ENCODE assay signal across 9 cellular contexts in genomic region chr2:179274749-179275148, GRCh38. TPM values are rescaled to one million over a fixed set of nuclear protein-coding genes. Genes with fewer than 3 reads are reported as not detected.
DNase-seq lines count a peak whose midpoint lies in the region; ATAC-seq, FAIRE-seq and TF ChIP-seq lines count a peak whose summit lies in the region.
"Had no signal": no experiment of that assay in that cellular context is flagged by ENCODE, and none has a peak within 500 bp of the region (broad histone marks: within the 10 kb centered on the region; RNA-seq: fewer than 3 reads in every experiment).

No MANE protein-coding gene starts in this region.

- no peak overlapping the region for H2BK15ac ChIP-seq in H1 (ENCODE audit: low read length)

- no peak overlapping the region for H3K4me3 ChIP-seq in H1 (ENCODE audit: extremely low read depth in 1 of 4, insufficient read depth in 2 of 4, low read depth in 3 of 4, low read length in 4 of 4)
- no peak overlapping the region for H3K4me3 ChIP-seq in HAP-1
- H3K4me3 ChIP-seq in suprapubic skin = no peak overlapping the region

- H2AFZ ChIP-seq in H1 (ENCODE audit: low read length) = peak overlapping the region; percentile 63; the same call in 1 of the 2 replicates

- no peak overlapping the region for H3K27ac ChIP-seq in H1 (ENCODE audit: low read depth, low read length)
- no peak overlapping the region for H3K27ac ChIP-seq in suprapubic skin

- CTCF ChIA-PET in H1 (lab: Charles Lee; ENCODE audit: partially characterized antibody) = interaction anchor here (0.6 kb wide), 1 partner anchor 121 kb away, joined by 3 read pairs; no protein-coding TSS in a partner anchor

- H3K36me3 Mint-ChIP-seq in activated T-helper 2 cell treated with anti-CD3 and anti-CD28 coated beads, Interferon-gamma antibody, Interleukin-2, Interleukin-4, amounts not matched to agents 10 μg/mL and 5 μg/mL and 100 μg/mL, durations not matched to agents 14 hours and 24 hours and 36 hours (ENCODE audit: low read depth) = no peaks in the 10 kb centered on the region

- no peak overlapping the region for H3K4me2 ChIP-seq in H1 (ENCODE audit: insufficient read depth in 1 of 2, low read depth in 2 of 2, low read length in 2 of 2)

- peaks cover 18% of the 10 kb centered on the region for H3K27me3 Mint-ChIP-seq in activated T-helper 2 cell treated with anti-CD3 and anti-CD28 coated beads, Interferon-gamma antibody, Interleukin-2, Interleukin-4, amounts not matched to agents 10 μg/mL and 5 μg/mL and 100 μg/mL, durations not matched to agents 14 hours and 24 hours and 36 hours (ENCODE audit: low read depth)

- WGBS in H1 (ENCODE audit: extremely low coverage in 1 of 2, insufficient coverage in 1 of 2, insufficient read length in 1 of 2, insufficient replicate concordance in 2 of 2, low coverage in 1 of 2, low lambda C conversion rate in 2 of 2, missing lambda C conversion rate in 1 of 2), 2 experiments = 84% methylated on average over 2 of the region's 2 CpGs; no CpG with 5 or more reads in 1 of the 2 experiments
- 75% methylated on average over 2 of the region's 2 CpGs for WGBS in suprapubic skin

- intact Hi-C loops in activated T-helper 2 cell treated with anti-CD3 and anti-CD28 coated beads, Interferon-gamma antibody, Interleukin-2, Interleukin-4, amounts not matched to agents 10 μg/mL and 5 μg/mL and 100 μg/mL, durations not matched to agents 14 hours and 24 hours and 36 hours (cut with micrococcal nuclease) = no loop called here

- H2BK120ac ChIP-seq in H1 (replicated peaks; ENCODE audit: low read depth, low read length) = no peak overlapping the region

- no peak overlapping the region for H4K5ac ChIP-seq in H1 (ENCODE audit: insufficient read length, low read depth, low read length)

- no peaks in the 10 kb centered on the region for H3K79me2 ChIP-seq in H1 (ENCODE audit: control insufficient read depth in 1 of 2, insufficient read depth in 2 of 2, low read length in 2 of 2)

- H3K4me3 Mint-ChIP-seq in activated T-helper 2 cell treated with anti-CD3 and anti-CD28 coated beads, Interferon-gamma antibody, Interleukin-2, Interleukin-4, amounts not matched to agents 10 μg/mL and 5 μg/mL and 100 μg/mL, durations not matched to agents 14 hours and 24 hours and 36 hours (ENCODE audit: low read depth) = no peak overlapping the region

- peak; percentile 90 for ATAC-seq in GM18499 (IDR thresholded peaks at IDR 0.05; ENCODE audit: insufficient read depth, unreplicated experiment)
- peak; percentile 98 for ATAC-seq in GM21423 (IDR thresholded peaks at IDR 0.05; ENCODE audit: unreplicated experiment)
- peak; percentile 94 for ATAC-seq in HG03432 (IDR thresholded peaks at IDR 0.05; ENCODE audit: unreplicated experiment)

- no peaks in the 10 kb centered on the region for H3K79me1 ChIP-seq in H1 (ENCODE audit: low read depth, low read length)

- H4K8ac ChIP-seq in H1 (ENCODE audit: extremely low read depth, insufficient read depth, low read length) = no peak overlapping the region

- H2BK5ac ChIP-seq in H1 (ENCODE audit: low read depth, low read length) = no peak overlapping the region

- TF ChIP-seq CTCF in H1 (IDR thresholded peaks at IDR 0.05; ENCODE audit: control extremely low read depth in 1 of 3, insufficient read depth in 1 of 3, low read depth in 1 of 3, low read length in 3 of 3) (no peak), suprapubic skin (IDR thresholded peaks at IDR 0.05) (no peak)

- POLR2A ChIA-PET in H1 (lab: Charles Lee; ENCODE audit: partially characterized antibody) = no interaction called here

- no peak overlapping the region for H3K56ac ChIP-seq in H1 (replicated peaks; ENCODE audit: insufficient read length, low read depth, low read length)

- H2BK12ac ChIP-seq in H1 (ENCODE audit: low read depth, low read length) = no peak overlapping the region

- no peak overlapping the region for H3K18ac ChIP-seq in H1 (ENCODE audit: extremely low read depth, low read length)

- no peak for FAIRE-seq in H1 (lab: Jason Lieb, UNC)

- in situ Hi-C loops in HAP-1 (cut with MboI; ENCODE audit: low sequenced_read_pairs) = no loop called here

- no peak for TF ChIP-seq RAD21 in H1 (IDR thresholded peaks at IDR 0.05 in 1 of 2, conservative IDR thresholded peaks at IDR 0.05 in 1 of 2; ENCODE audit: low read depth in 2 of 2, low read length in 2 of 2)

- no peak overlapping the region for H4K91ac ChIP-seq in H1 (replicated peaks; ENCODE audit: insufficient read length, low read length)

- TF ChIP-seq POLR2A in H1 (IDR thresholded peaks at IDR 0.05; ENCODE audit: control extremely low read depth in 1 of 2, low read depth in 2 of 2, low read length in 2 of 2) (no peak), suprapubic skin (IDR thresholded peaks at IDR 0.05) (no peak)

- no peaks in the 10 kb centered on the region for H4K20me1 ChIP-seq in H1 (replicated peaks in 1 of 2; ENCODE audit: control insufficient read depth in 1 of 2, insufficient read depth in 2 of 2, low read length in 2 of 2)

- H3K4me1 ChIP-seq in H1 (replicated peaks in 1 of 4; ENCODE audit: control insufficient read depth in 3 of 4, insufficient read depth in 4 of 4, low read length in 3 of 4) (no peaks in the 10 kb centered on the region; a peak in 1 of 7 replicates), HAP-1 (no peaks in the 10 kb centered on the region), suprapubic skin (peaks cover 13% of the 10 kb centered on the region)

- no peak overlapping the region for H2AK5ac ChIP-seq in H1 (ENCODE audit: low read depth, low read length)

- H3K9me3 Mint-ChIP-seq in activated T-helper 2 cell treated with anti-CD3 and anti-CD28 coated beads, Interferon-gamma antibody, Interleukin-2, Interleukin-4, amounts not matched to agents 10 μg/mL and 5 μg/mL and 100 μg/mL, durations not matched to agents 14 hours and 24 hours and 36 hours = no peaks in the 10 kb centered on the region

- H3K36me3 ChIP-seq in H1 (ENCODE audit: control insufficient read depth in 2 of 4, insufficient read depth in 4 of 4, low read length in 3 of 4) = no peaks in the 10 kb centered on the region
- H3K36me3 ChIP-seq in HAP-1 (replicated peaks) = no peaks in the 10 kb centered on the region
- no peaks in the 10 kb centered on the region for H3K36me3 ChIP-seq in suprapubic skin

- H3K9me3 ChIP-seq in H1 (ENCODE audit: insufficient read depth in 2 of 2, low read depth in 1 of 2, low read length in 1 of 2) (no peaks in the 10 kb centered on the region), HAP-1 (no peaks in the 10 kb centered on the region), suprapubic skin (no peaks in the 10 kb centered on the region)

- no peak overlapping the region for H3K9ac ChIP-seq in H1 (replicated peaks in 1 of 4; ENCODE audit: extremely low read depth in 1 of 4, low read depth in 3 of 4, low read length in 3 of 4)

- peaks cover 6% of the 10 kb centered on the region for H3K4me1 Mint-ChIP-seq in activated T-helper 2 cell treated with anti-CD3 and anti-CD28 coated beads, Interferon-gamma antibody, Interleukin-2, Interleukin-4, amounts not matched to agents 10 μg/mL and 5 μg/mL and 100 μg/mL, durations not matched to agents 14 hours and 24 hours and 36 hours (ENCODE audit: low read depth)

- H2BK20ac ChIP-seq in H1 (ENCODE audit: low read length) = no peak overlapping the region

- H3K27ac Mint-ChIP-seq in activated T-helper 2 cell treated with anti-CD3 and anti-CD28 coated beads, Interferon-gamma antibody, Interleukin-2, Interleukin-4, amounts not matched to agents 10 μg/mL and 5 μg/mL and 100 μg/mL, durations not matched to agents 14 hours and 24 hours and 36 hours = no peak overlapping the region

- H3K14ac ChIP-seq in H1 (ENCODE audit: insufficient read length) = no peak overlapping the region

- DNase-seq in H1 (ENCODE audit: low read depth in 1 of 2, low spot score in 2 of 2) (no peak), AG08395 (ENCODE audit: low spot score) (no peak), HAP-1 (ENCODE audit: low spot score in 2 of 2) (no peak), suprapubic skin (ENCODE audit: low spot score in 2 of 2) (no peak)
- no peak for DNase-seq in activated T-helper 2 cell treated with anti-CD3 and anti-CD28 coated beads, Interferon-gamma antibody, Interleukin-2, Interleukin-4, amounts not matched to agents 10 μg/mL and 5 μg/mL and 100 μg/mL, durations not matched to agents 14 hours and 24 hours and 36 hours (ENCODE audit: low spot score)
- DNase-seq: DMS153 had no signal

- no peak overlapping the region for H3K23ac ChIP-seq in H1 (ENCODE audit: insufficient read length)

- no peaks in the 10 kb centered on the region for H3K23me2 ChIP-seq in H1 (ENCODE audit: low read depth, low read length)

- H3K4ac ChIP-seq in H1 (replicated peaks; ENCODE audit: insufficient read length, low read depth, low read length) = no peak overlapping the region

- no peak for TF ChIP-seq EP300 in H1 (IDR thresholded peaks at IDR 0.05; ENCODE audit: borderline replicate concordance in 1 of 2, low read depth in 2 of 2, low read length in 2 of 2)
- no peak for TF ChIP-seq EP300 in suprapubic skin (IDR thresholded peaks at IDR 0.05)

- no peaks in the 10 kb centered on the region for H3K27me3 ChIP-seq in H1 (replicated peaks in 1 of 4; ENCODE audit: control insufficient read depth in 3 of 4, extremely low read depth in 1 of 4, insufficient read depth in 3 of 4, low read length in 3 of 4)
- no peaks in the 10 kb centered on the region for H3K27me3 ChIP-seq in HAP-1 (ENCODE audit: low read depth)
- H3K27me3 ChIP-seq in suprapubic skin = no peaks in the 10 kb centered on the region

TF ChIP-seq in H1, 55 proteins besides CTCF, POLR2A, EP300 and RAD21 (continues in another document):
- no peak for TF ChIP-seq SIRT6 (IDR thresholded peaks at IDR 0.05; ENCODE audit: low read length)
- no peak for TF ChIP-seq CREB1 (IDR thresholded peaks at IDR 0.05)
- no peak for TF ChIP-seq ZNF274 (IDR thresholded peaks at IDR 0.05; ENCODE audit: borderline replicate concordance, extremely low read depth, low read length)
- no peak for TF ChIP-seq SIN3A (conservative IDR thresholded peaks at IDR 0.05 in 1 of 2, IDR thresholded peaks at IDR 0.05 in 1 of 2; ENCODE audit: low read depth in 1 of 2, low read length in 2 of 2)
- no peak for TF ChIP-seq POU5F1 (IDR thresholded peaks at IDR 0.05; ENCODE audit: low read depth, low read length)
- TF ChIP-seq TBP (IDR thresholded peaks at IDR 0.05; ENCODE audit: low read depth, low read length) = no peak

RNA-seq across cellular contexts. Expression of gene SESTD1, which starts 10.1 kb away (rescaled TPM):
- total RNA-seq in H1 (2021; fragmentation: NEBNext Ultra II Directional; extraction: Animal tissue kit (Norgen Biotek cat#: 25700)) = 49.6 and 52.8 TPM in 2 replicates
- polyA plus RNA-seq in H1 (2011; rRNA removed) = 3.1 and 5.2 TPM in 2 replicates
- polyA plus RNA-seq in H1 (2011; cell fraction: cytosol; rRNA removed) = 6.5 TPM
- polyA plus RNA-seq in H1 (2011; cell fraction: nucleus; rRNA removed) = 10.8 TPM
- polyA plus RNA-seq in H1 (2012, experiment 1 of 2) = 20.4 to 41.0 TPM (median 27.8 TPM) in 4 replicates
- 1.1 TPM for polyA plus RNA-seq in H1 (2012, experiment 2 of 2)
- polyA plus RNA-seq in H1 (2013, experiment 1 of 2) = 15.4 TPM
- polyA plus RNA-seq in H1 (2013, experiment 2 of 2) = 18.0 TPM
- 14.1 and 34.9 TPM in 2 replicates for polyA minus RNA-seq in H1 (2011; rRNA and poly(A)+ RNA removed)
- 21.2 TPM for polyA minus RNA-seq in H1 (2011; cell fraction: cytosol; rRNA and poly(A)+ RNA removed)
- polyA minus RNA-seq in H1 (2011; cell fraction: nucleus; rRNA and poly(A)+ RNA removed) = 35.6 TPM
- 9.8 and 14.3 TPM in 2 replicates for total RNA-seq in activated T-helper 2 cell treated with anti-CD3 and anti-CD28 coated beads, Interferon-gamma antibody, Interleukin-2, Interleukin-4, amounts not matched to agents 10 μg/mL and 5 μg/mL and 100 μg/mL, durations not matched to agents 14 hours and 24 hours and 36 hours
- 10 to 100 TPM in 2 of 4 donors, 1 to 10 TPM in 2; 8.0 to 24.1 (median 10.5) TPM for total RNA-seq in suprapubic skin
